Comparison of ENCODE assay signal across 16 cellular contexts in genomic region chr16:84205123-84205522, GRCh38. TPM values are rescaled to one million over a fixed set of nuclear protein-coding genes. Genes with fewer than 3 reads are reported as not detected.
"Had no signal": no experiment of that assay in that cellular context is flagged by ENCODE, and none has a peak within 500 bp of the region (broad histone marks: within the 10 kb centered on the region; RNA-seq: fewer than 3 reads in every experiment).

No MANE protein-coding gene starts in this region.

RNA-seq across cellular contexts. Expression of gene ADAD2, which starts 14.2 kb away (rescaled TPM):
- total RNA-seq: activated CD4-positive, alpha-beta memory T cell treated with anti-CD3 and anti-CD28 coated beads, Interleukin-2, amount 10 ng/mL, durations not matched to agents 7 days and 5 days; activated CD4-positive, alpha-beta T cell treated with anti-CD3 and anti-CD28 coated beads, Interleukin-2, amount 10 ng/mL, durations not matched to agents 7 days and 5 days; activated naive CD8-positive, alpha-beta T cell treated with anti-CD3 and anti-CD28 coated beads, Interleukin-2, amount 10 ng/mL, durations not matched to agents 7 days and 5 days; ascending aorta; chondrocyte; dermis blood vessel endothelial cell; fibroblast of lung; T-helper 1 cell treated with Interleukin-12 subunit alpha and Interleukin-12 subunit beta and Interleukin-4 antibody, amounts not matched to agents 30 ng/mL and 1 ng/mL, for 36 hours had no signal
- polyA plus RNA-seq: fibroblast of lung had no signal

RNA-seq across cellular contexts. Expression of gene KCNG4, which starts 34.7 kb away (rescaled TPM):
- total RNA-seq: activated CD4-positive, alpha-beta memory T cell treated with anti-CD3 and anti-CD28 coated beads, Interleukin-2, amount 10 ng/mL, durations not matched to agents 7 days and 5 days; activated CD4-positive, alpha-beta T cell treated with anti-CD3 and anti-CD28 coated beads, Interleukin-2, amount 10 ng/mL, durations not matched to agents 7 days and 5 days; activated naive CD4-positive, alpha-beta T cell treated with anti-CD3 and anti-CD28 coated beads, Interleukin-2, amount 50 U/mL, for 72 hours; activated naive CD8-positive, alpha-beta T cell treated with anti-CD3 and anti-CD28 coated beads, Interleukin-2, amount 10 ng/mL, durations not matched to agents 7 days and 5 days; activated T-cell treated with anti-CD3 and anti-CD28 coated beads, Interleukin-2, amount 50 U/mL, for 72 hours; ascending aorta; chondrocyte; dermis blood vessel endothelial cell; esophagus squamous epithelium; fibroblast of lung; gastroesophageal sphincter; glomerular endothelial cell; heart right ventricle; T-helper 1 cell treated with Interleukin-12 subunit alpha and Interleukin-12 subunit beta and Interleukin-4 antibody, amounts not matched to agents 30 ng/mL and 1 ng/mL, for 36 hours; WTC11 had no signal
- polyA plus RNA-seq: esophagus, fibroblast of lung, heart right ventricle had no signal
